In genomic region chr7:151744051-151744580, GRCh38 we compare ENCODE assay signal across 2 cellular contexts.
TF ChIP-seq lines count a peak whose summit lies in the region.

No MANE protein-coding gene starts in this region.

TF ChIP-seq in A549, 52 proteins besides CTCF, POLR2A, EP300 and RAD21 (continued from another document):
- TF ChIP-seq E2F6 (IDR thresholded peaks at IDR 0.05; ENCODE audit: borderline replicate concordance, low read depth) (no peak), RCOR1 (IDR thresholded peaks at IDR 0.05; ENCODE audit: low read depth, low read length) (no peak), CEBPB (IDR thresholded peaks at IDR 0.05) (no peak), BHLHE40 (IDR thresholded peaks at IDR 0.05; ENCODE audit: low read depth, low read length) (no peak), HMGXB4 (CRISPR knock-in tag; IDR thresholded peaks at IDR 0.05; ENCODE audit: borderline replicate concordance) (no peak), TFCP2L1 (CRISPR knock-in tag; IDR thresholded peaks at IDR 0.05) (no peak), SMC3 (IDR thresholded peaks at IDR 0.05) (no peak), JUN (IDR thresholded peaks at IDR 0.05) (no peak), FOSL2 (IDR thresholded peaks at IDR 0.05) (no peak), FOSL2 (CRISPR knock-in tag; IDR thresholded peaks at IDR 0.05) (no peak), FOXS1 (CRISPR knock-in tag; IDR thresholded peaks at IDR 0.05) (no peak)
- TF ChIP-seq, protein P1, sequence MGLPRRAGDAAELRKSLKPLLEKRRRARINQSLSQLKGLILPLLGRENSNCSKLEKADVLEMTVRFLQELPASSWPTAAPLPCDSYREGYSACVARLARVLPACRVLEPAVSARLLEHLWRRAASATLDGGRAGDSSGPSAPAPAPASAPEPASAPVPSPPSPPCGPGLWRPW (IDR thresholded peaks at IDR 0.05): no peak
TF ChIP-seq in A549: peak in this region for 0.

TF ChIP-seq in H1, 55 proteins besides CTCF, POLR2A, EP300 and RAD21 (continued from another document):
- no peak for TF ChIP-seq TAF1 (IDR thresholded peaks at IDR 0.05; ENCODE audit: low read depth, low read length)
- TF ChIP-seq KDM1A (IDR thresholded peaks at IDR 0.05; ENCODE audit: borderline replicate concordance, low read length): no peak
- no peak for TF ChIP-seq SIN3A (conservative IDR thresholded peaks at IDR 0.05 in 1 of 2, IDR thresholded peaks at IDR 0.05 in 1 of 2; ENCODE audit: low read depth in 1 of 2, low read length in 2 of 2)
